ENCODE assay signal across 22 cellular contexts in the genomic region with DNA sequence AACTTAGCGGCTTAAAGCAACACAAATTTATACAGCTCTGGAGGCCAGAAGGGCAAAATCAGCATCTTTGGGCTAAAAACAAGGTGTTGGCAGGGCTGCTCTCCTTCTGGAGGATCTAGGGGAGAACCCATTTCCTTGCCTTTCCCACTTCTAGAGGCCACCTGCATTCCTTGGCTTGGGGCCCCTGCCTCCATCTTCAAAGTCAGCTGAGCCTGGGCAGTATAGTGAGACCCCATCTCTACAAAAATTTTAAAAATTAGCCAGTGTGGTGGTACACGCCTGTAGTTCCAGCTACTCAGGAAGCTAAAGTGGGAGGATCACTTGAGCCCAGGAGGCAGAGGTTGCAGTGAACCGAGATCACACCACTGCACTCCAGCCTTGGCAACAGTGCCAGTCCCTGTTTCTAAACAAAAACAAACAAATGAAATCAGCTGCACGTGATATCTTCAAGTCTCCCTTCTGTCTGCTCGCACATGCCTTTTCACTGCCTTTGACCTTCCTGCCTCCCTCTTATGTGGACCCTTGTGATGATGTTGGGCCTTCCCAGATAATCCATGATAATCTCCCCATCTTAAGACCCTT.
DNase-seq lines count a peak whose midpoint lies in the region; ATAC-seq and TF ChIP-seq lines count a peak whose summit lies in the region.
"Had no signal": no experiment of that assay in that cellular context is flagged by ENCODE, and none has a peak within 500 bp of the region (broad histone marks: within the 10 kb centered on the region; RNA-seq: fewer than 3 reads in every experiment).

No MANE protein-coding gene starts in this region.

- H3K4me3 Mint-ChIP-seq in CD4-positive, alpha-beta T cell: peak overlapping the region; percentile 18
- H3K4me3 Mint-ChIP-seq: activated CD8-positive, alpha-beta T cell treated with anti-CD3 and anti-CD28 coated beads, Interleukin-2, amount 10 ng/mL, durations not matched to agents 7 days and 5 days; activated T-helper 1 cell treated with anti-CD3 and anti-CD28 coated beads, Interleukin-12 subunit alpha, Interleukin-12 subunit beta, Interleukin-2, Interleukin-4 antibody, amounts not matched to agents 30 ng/mL and 10 ng/mL and 1 ng/mL, durations not matched to agents 14 hours and 24 hours and 36 hours; naive B cell had no signal

- POLR2A ChIA-PET in CD4-positive, alpha-beta T cell (lab: Charles Lee): interaction anchor here (1.1 kb wide), 1 partner anchor 196 kb away, joined by 4 read pairs; no protein-coding TSS in a partner anchor

- no peak for ATAC-seq in CD4-positive, alpha-beta T cell (ENCODE audit: poor library complexity)
- no peak for ATAC-seq in RWPE2 (ENCODE audit: low read depth)
- no peak for ATAC-seq in left colon
- ATAC-seq: activated CD8-positive, alpha-beta T cell treated with anti-CD3 and anti-CD28 coated beads, Interleukin-2, amount 10 ng/mL, durations not matched to agents 7 days and 5 days; foreskin keratinocyte; GM12878 had no signal

- H3K27me3 ChIP-seq in CD4-positive, alpha-beta T cell (ENCODE audit: control insufficient read depth, insufficient read depth, low read length): no peaks in the 10 kb centered on the region
- H3K27me3 ChIP-seq in RWPE2 (ENCODE audit: insufficient read depth, poor library complexity, severe bottlenecking) (no peaks in the 10 kb centered on the region), sigmoid colon (no peaks in the 10 kb centered on the region)
- H3K27me3 ChIP-seq: foreskin keratinocyte had no signal

- H3K9me3 ChIP-seq in CD4-positive, alpha-beta T cell (ENCODE audit: control insufficient read depth, low read length): no peaks in the 10 kb centered on the region
- no peaks in the 10 kb centered on the region for H3K9me3 ChIP-seq in RWPE2 (ENCODE audit: severe bottlenecking)
- no peaks in the 10 kb centered on the region for H3K9me3 ChIP-seq in sigmoid colon

- peaks cover 2% of the 10 kb centered on the region for H3K9me3 Mint-ChIP-seq in CD4-positive, alpha-beta T cell

- H3K27ac Mint-ChIP-seq in CD4-positive, alpha-beta T cell: no peak overlapping the region
- H3K27ac Mint-ChIP-seq: activated T-helper 1 cell treated with anti-CD3 and anti-CD28 coated beads, Interleukin-12 subunit alpha, Interleukin-12 subunit beta, Interleukin-2, Interleukin-4 antibody, amounts not matched to agents 30 ng/mL and 10 ng/mL and 1 ng/mL, durations not matched to agents 14 hours and 24 hours and 36 hours had no signal

- H3K36me3 Mint-ChIP-seq in CD4-positive, alpha-beta T cell (ENCODE audit: low read depth): no peaks in the 10 kb centered on the region

- H3K36me3 ChIP-seq in RWPE2 (ENCODE audit: low read depth) (no peaks in the 10 kb centered on the region), sigmoid colon (no peaks in the 10 kb centered on the region)
- H3K36me3 ChIP-seq: left ventricle myocardium inferior had no signal

- peaks cover 29% of the 10 kb centered on the region for H3K4me1 Mint-ChIP-seq in CD4-positive, alpha-beta T cell (ENCODE audit: low read depth)

- TF ChIP-seq CTCF in CD4-positive, alpha-beta T cell (IDR thresholded peaks at IDR 0.05): no peak
- TF ChIP-seq CTCF in RWPE2 (IDR thresholded peaks at IDR 0.05; ENCODE audit: poor library complexity, severe bottlenecking) (no peak), sigmoid colon (IDR thresholded peaks at IDR 0.05) (no peak)

- TF ChIP-seq EP300 in sigmoid colon (IDR thresholded peaks at IDR 0.05): no peak

- DNase-seq in CD4-positive, alpha-beta T cell: no peak
- DNase-seq in RWPE2 (ENCODE audit: low spot score) (no peak), fibroblast of gingiva (ENCODE audit: low read depth) (peak; percentile 52), sigmoid colon (no peak), GM19240 (ENCODE audit: insufficient read length, low spot score) (no peak), T1000 (lab: John Stamatoyannopoulos, UW) (no peak), left colon (no peak)
- DNase-seq in activated CD8-positive, alpha-beta memory T cell treated with anti-CD3 and anti-CD28 coated beads, Interleukin-2, amount 50 U/mL, for 48 hours: no peak
- DNase-seq: ACHN; activated CD8-positive, alpha-beta T cell treated with anti-CD3 and anti-CD28 coated beads, Interleukin-2, amount 10 ng/mL, durations not matched to agents 7 days and 5 days; foreskin keratinocyte; left ventricle myocardium inferior; naive B cell; NCI-H2029; NCI-H526; stimulated activated CD4-positive, alpha-beta T cell treated with anti-CD3 and anti-CD28 coated beads, Interleukin-12 subunit alpha, Interleukin-12 subunit beta, amount 100 ng/mL, for 4 hours; stimulated activated naive CD4-positive, alpha-beta T cell treated with Interleukin-2 at 50 U/mL for 16 hours had no signal

- H3K4me1 ChIP-seq in RWPE2 (ENCODE audit: insufficient read depth, poor library complexity, severe bottlenecking): no peaks in the 10 kb centered on the region
- H3K4me1 ChIP-seq in sigmoid colon: peaks cover 0 to 15% (median 11%) of the 10 kb centered on the region in 4 donors
- H3K4me1 ChIP-seq: foreskin keratinocyte had no signal

- WGBS in sigmoid colon, 2 donors: 63 to 78% methylated on average over 5 of the region's 5 CpGs

- intact Hi-C loops in CD4-positive, alpha-beta T cell (cut with DNase I, micrococcal nuclease): loop anchor here (2.0 to 5.0 kb wide), 3 partner anchors 102 to 462 kb away; no protein-coding TSS in a partner anchor
- intact Hi-C loops in sigmoid colon (cut with DNase I) (loop anchor here (2.0 kb wide), 2 partner anchors 195 to 203 kb away; no protein-coding TSS in a partner anchor), left colon (cut with DNase I, micrococcal nuclease) (loop anchor here in 1 of 2 donors (10.0 kb wide), 1 partner anchor 199 kb away; the partner anchor contains the start of gene ZFP36L2)

- TF ChIP-seq POLR2A in sigmoid colon (IDR thresholded peaks at IDR 0.05): no peak

- H3K27me3 Mint-ChIP-seq in CD4-positive, alpha-beta T cell: no peaks in the 10 kb centered on the region
- H3K27me3 Mint-ChIP-seq: naive B cell, progenitor cell of endocrine pancreas had no signal

- no peak overlapping the region for H3K4me3 ChIP-seq in RWPE2 (ENCODE audit: severe bottlenecking)
- no peak overlapping the region for H3K4me3 ChIP-seq in sigmoid colon
- H3K4me3 ChIP-seq: GM12878, left ventricle myocardium inferior had no signal

- H3K27ac ChIP-seq in CD4-positive, alpha-beta T cell (ENCODE audit: low read depth, low read length): no peak overlapping the region
- H3K27ac ChIP-seq in RWPE2 (ENCODE audit: poor library complexity, severe bottlenecking): peak overlapping the region; percentile 7
- peak overlapping the region; percentile 16 to 49 (median 25) for H3K27ac ChIP-seq in sigmoid colon
- H3K27ac ChIP-seq: foreskin keratinocyte, KMS-11, VCaP had no signal

- CTCF ChIA-PET in CD4-positive, alpha-beta T cell (lab: Charles Lee): interaction anchor here (0.6 to 1.0 kb wide), 2 partner anchors 203 to 459 kb away, joined by 3 to 4 read pairs; no protein-coding TSS in a partner anchor
